ENCODE assay signal across 1 cellular context in the genomic region with DNA sequence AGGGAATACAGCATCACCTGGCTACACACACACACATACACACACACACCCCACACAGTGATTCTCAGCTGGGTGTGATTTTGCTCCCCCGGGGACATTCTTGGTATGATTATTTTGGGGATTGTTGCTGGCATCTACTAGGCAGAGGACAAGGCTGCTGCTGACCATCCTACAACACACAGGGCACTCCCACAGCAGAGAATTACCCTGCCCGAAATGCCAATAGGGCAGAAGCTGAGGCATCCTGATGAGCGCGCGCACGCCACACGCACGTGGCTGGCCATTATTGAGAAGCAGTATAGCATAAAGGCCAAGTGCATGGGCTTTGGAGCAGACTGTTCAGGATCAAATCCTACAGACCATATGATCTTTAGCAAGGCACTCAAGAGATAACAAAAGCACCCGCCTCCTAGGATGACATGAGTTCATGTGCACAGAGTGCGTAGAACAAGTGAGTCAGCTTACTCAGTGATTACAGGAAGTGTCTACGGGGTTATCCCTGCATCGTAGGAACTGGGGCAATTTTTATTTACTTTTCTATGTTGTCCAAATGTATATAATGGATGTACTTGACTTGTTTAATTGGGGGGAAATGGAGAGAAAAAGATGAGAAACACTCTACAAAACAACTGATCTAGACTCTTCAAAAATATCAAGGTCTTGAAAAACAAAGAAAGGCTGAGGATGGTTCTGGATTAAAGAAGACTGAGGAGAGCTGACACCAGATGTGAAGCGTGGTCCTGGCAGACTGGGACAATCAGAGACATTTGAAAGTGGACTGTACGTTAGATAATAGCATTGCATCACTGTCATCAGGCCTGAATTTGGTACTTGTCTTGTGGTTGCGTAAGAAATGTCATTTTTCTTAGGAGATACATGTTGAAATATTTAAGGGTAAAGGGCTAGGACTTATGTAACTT.
TF ChIP-seq lines count a peak whose summit lies in the region.

No MANE protein-coding gene starts in this region.

TF ChIP-seq in HepG2, 621 proteins besides CTCF, POLR2A, EP300 and RAD21 (continued from another document and continues in another):
- TF ChIP-seq HNRNPLL (IDR thresholded peaks at IDR 0.05; ENCODE audit: low read depth, low read length, poor library complexity, severe bottlenecking) (no peak), EZH2 (conservative IDR thresholded peaks at IDR 0.05; ENCODE audit: low read depth, low read length) (no peak), TBL1XR1 (IDR thresholded peaks at IDR 0.05; ENCODE audit: borderline replicate concordance, low read length, partially characterized antibody) (peak; percentile 7), PAX8 (CRISPR knock-in tag; IDR thresholded peaks at IDR 0.05; ENCODE audit: borderline replicate concordance) (no peak), NFE2L2 (IDR thresholded peaks at IDR 0.05; ENCODE audit: low read length) (no peak), ZNF703 (CRISPR knock-in tag; IDR thresholded peaks at IDR 0.05; ENCODE audit: borderline replicate concordance) (no peak), RFX5 (IDR thresholded peaks at IDR 0.05; ENCODE audit: low read depth, low read length) (no peak), SP5 (CRISPR knock-in tag; IDR thresholded peaks at IDR 0.05; ENCODE audit: borderline replicate concordance, low read depth) (peak; percentile 38; the same call in 1 of the 2 replicates), ARHGAP35 (CRISPR knock-in tag; IDR thresholded peaks at IDR 0.05; ENCODE audit: borderline replicate concordance) (no peak), HMG20B (CRISPR knock-in tag; conservative IDR thresholded peaks at IDR 0.05) (no peak), CEBPG (CRISPR knock-in tag; IDR thresholded peaks at IDR 0.05) (peak; percentile 90), ZNF878 (CRISPR knock-in tag; IDR thresholded peaks at IDR 0.05) (0 out of 2 replicates have a peak, but pooled peaks have one; percentile 49), MIXL1 (CRISPR knock-in tag; IDR thresholded peaks at IDR 0.05) (0 out of 2 replicates have a peak, but pooled peaks have one; percentile 24), ZBTB20 (CRISPR knock-in tag; IDR thresholded peaks at IDR 0.05; ENCODE audit: borderline replicate concordance, low read depth) (peak; percentile 96; the same call in 1 of the 2 replicates), BCL6 (CRISPR knock-in tag; IDR thresholded peaks at IDR 0.05) (peak; percentile 81), ZNF7 (CRISPR knock-in tag; IDR thresholded peaks at IDR 0.05) (no peak), ZNF160 (CRISPR knock-in tag; IDR thresholded peaks at IDR 0.05) (no peak), ZNF230 (CRISPR knock-in tag; IDR thresholded peaks at IDR 0.05) (no peak), ZNF83 (CRISPR knock-in tag; IDR thresholded peaks at IDR 0.05; ENCODE audit: borderline replicate concordance) (no peak), FOXK2 (IDR thresholded peaks at IDR 0.05) (no peak), REPIN1 (CRISPR knock-in tag; IDR thresholded peaks at IDR 0.05; ENCODE audit: borderline replicate concordance, low read depth) (no peak), NFYC (CRISPR knock-in tag; IDR thresholded peaks at IDR 0.05) (no peak), RBM39 (IDR thresholded peaks at IDR 0.05; ENCODE audit: low read depth, low read length, poor library complexity, severe bottlenecking) (no peak), MAZ (IDR thresholded peaks at IDR 0.05; ENCODE audit: borderline replicate concordance, low read depth, low read length) (no peak), MAZ (CRISPR knock-in tag; IDR thresholded peaks at IDR 0.05; ENCODE audit: low read depth) (no peak), HDAC1 (CRISPR knock-in tag; IDR thresholded peaks at IDR 0.05) (no peak), SOX5 (CRISPR knock-in tag; IDR thresholded peaks at IDR 0.05; ENCODE audit: borderline replicate concordance) (peak; percentile 80), ZNF326 (CRISPR knock-in tag; IDR thresholded peaks at IDR 0.05; ENCODE audit: borderline replicate concordance) (no peak), ESRRA (CRISPR knock-in tag; IDR thresholded peaks at IDR 0.05; ENCODE audit: low read depth) (no peak), ZNF775 (CRISPR knock-in tag; IDR thresholded peaks at IDR 0.05; ENCODE audit: borderline replicate concordance) (no peak), POGZ (CRISPR knock-in tag; IDR thresholded peaks at IDR 0.05) (no peak), ZKSCAN8 (CRISPR knock-in tag; IDR thresholded peaks at IDR 0.05; ENCODE audit: borderline replicate concordance) (no peak), TCF12 (IDR thresholded peaks at IDR 0.05) (no peak), TCF12 (CRISPR knock-in tag; IDR thresholded peaks at IDR 0.05) (no peak), ZNF121 (CRISPR knock-in tag; IDR thresholded peaks at IDR 0.05) (no peak), KMT2A (CRISPR knock-in tag; IDR thresholded peaks at IDR 0.05) (no peak)
- TF ChIP-seq, protein P1, sequence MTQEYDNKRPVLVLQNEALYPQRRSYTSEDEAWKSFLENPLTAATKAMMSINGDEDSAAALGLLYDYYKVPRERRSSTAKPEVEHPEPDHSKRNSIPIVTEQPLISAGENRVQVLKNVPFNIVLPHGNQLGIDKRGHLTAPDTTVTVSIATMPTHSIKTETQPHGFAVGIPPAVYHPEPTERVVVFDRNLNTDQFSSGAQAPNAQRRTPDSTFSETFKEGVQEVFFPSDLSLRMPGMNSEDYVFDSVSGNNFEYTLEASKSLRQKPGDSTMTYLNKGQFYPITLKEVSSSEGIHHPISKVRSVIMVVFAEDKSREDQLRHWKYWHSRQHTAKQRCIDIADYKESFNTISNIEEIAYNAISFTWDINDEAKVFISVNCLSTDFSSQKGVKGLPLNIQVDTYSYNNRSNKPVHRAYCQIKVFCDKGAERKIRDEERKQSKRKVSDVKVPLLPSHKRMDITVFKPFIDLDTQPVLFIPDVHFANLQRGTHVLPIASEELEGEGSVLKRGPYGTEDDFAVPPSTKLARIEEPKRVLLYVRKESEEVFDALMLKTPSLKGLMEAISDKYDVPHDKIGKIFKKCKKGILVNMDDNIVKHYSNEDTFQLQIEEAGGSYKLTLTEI (CRISPR knock-in tag; conservative IDR thresholded peaks at IDR 0.05), result no peak
- TF ChIP-seq, protein P2, sequence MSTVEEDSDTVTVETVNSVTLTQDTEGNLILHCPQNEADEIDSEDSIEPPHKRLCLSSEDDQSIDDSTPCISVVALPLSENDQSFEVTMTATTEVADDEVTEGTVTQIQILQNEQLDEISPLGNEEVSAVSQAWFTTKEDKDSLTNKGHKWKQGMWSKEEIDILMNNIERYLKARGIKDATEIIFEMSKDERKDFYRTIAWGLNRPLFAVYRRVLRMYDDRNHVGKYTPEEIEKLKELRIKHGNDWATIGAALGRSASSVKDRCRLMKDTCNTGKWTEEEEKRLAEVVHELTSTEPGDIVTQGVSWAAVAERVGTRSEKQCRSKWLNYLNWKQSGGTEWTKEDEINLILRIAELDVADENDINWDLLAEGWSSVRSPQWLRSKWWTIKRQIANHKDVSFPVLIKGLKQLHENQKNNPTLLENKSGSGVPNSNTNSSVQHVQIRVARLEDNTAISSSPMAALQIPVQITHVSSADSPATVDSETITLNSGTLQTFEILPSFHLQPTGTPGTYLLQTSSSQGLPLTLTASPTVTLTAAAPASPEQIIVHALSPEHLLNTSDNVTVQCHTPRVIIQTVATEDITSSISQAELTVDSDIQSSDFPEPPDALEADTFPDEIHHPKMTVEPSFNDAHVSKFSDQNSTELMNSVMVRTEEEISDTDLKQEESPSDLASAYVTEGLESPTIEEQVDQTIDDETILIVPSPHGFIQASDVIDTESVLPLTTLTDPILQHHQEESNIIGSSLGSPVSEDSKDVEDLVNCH (CRISPR knock-in tag; IDR thresholded peaks at IDR 0.05), result no peak
- TF ChIP-seq, protein P3, sequence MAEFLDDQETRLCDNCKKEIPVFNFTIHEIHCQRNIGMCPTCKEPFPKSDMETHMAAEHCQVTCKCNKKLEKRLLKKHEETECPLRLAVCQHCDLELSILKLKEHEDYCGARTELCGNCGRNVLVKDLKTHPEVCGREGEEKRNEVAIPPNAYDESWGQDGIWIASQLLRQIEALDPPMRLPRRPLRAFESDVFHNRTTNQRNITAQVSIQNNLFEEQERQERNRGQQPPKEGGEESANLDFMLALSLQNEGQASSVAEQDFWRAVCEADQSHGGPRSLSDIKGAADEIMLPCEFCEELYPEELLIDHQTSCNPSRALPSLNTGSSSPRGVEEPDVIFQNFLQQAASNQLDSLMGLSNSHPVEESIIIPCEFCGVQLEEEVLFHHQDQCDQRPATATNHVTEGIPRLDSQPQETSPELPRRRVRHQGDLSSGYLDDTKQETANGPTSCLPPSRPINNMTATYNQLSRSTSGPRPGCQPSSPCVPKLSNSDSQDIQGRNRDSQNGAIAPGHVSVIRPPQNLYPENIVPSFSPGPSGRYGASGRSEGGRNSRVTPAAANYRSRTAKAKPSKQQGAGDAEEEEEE (CRISPR knock-in tag; IDR thresholded peaks at IDR 0.05; ENCODE audit: borderline replicate concordance), result no peak
- TF ChIP-seq, protein P4, sequence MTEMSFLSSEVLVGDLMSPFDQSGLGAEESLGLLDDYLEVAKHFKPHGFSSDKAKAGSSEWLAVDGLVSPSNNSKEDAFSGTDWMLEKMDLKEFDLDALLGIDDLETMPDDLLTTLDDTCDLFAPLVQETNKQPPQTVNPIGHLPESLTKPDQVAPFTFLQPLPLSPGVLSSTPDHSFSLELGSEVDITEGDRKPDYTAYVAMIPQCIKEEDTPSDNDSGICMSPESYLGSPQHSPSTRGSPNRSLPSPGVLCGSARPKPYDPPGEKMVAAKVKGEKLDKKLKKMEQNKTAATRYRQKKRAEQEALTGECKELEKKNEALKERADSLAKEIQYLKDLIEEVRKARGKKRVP (CRISPR knock-in tag; IDR thresholded peaks at IDR 0.05), result peak in 1 of 2 experiments; percentile 86; a peak in 2 of 4 replicates
- TF ChIP-seq, protein P5, sequence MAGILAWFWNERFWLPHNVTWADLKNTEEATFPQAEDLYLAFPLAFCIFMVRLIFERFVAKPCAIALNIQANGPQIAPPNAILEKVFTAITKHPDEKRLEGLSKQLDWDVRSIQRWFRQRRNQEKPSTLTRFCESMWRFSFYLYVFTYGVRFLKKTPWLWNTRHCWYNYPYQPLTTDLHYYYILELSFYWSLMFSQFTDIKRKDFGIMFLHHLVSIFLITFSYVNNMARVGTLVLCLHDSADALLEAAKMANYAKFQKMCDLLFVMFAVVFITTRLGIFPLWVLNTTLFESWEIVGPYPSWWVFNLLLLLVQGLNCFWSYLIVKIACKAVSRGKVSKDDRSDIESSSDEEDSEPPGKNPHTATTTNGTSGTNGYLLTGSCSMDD (CRISPR knock-in tag; IDR thresholded peaks at IDR 0.05), result no peak
- TF ChIP-seq, protein P6, sequence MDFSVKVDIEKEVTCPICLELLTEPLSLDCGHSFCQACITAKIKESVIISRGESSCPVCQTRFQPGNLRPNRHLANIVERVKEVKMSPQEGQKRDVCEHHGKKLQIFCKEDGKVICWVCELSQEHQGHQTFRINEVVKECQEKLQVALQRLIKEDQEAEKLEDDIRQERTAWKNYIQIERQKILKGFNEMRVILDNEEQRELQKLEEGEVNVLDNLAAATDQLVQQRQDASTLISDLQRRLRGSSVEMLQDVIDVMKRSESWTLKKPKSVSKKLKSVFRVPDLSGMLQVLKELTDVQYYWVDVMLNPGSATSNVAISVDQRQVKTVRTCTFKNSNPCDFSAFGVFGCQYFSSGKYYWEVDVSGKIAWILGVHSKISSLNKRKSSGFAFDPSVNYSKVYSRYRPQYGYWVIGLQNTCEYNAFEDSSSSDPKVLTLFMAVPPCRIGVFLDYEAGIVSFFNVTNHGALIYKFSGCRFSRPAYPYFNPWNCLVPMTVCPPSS (IDR thresholded peaks at IDR 0.05), result no peak
- TF ChIP-seq, protein P7, sequence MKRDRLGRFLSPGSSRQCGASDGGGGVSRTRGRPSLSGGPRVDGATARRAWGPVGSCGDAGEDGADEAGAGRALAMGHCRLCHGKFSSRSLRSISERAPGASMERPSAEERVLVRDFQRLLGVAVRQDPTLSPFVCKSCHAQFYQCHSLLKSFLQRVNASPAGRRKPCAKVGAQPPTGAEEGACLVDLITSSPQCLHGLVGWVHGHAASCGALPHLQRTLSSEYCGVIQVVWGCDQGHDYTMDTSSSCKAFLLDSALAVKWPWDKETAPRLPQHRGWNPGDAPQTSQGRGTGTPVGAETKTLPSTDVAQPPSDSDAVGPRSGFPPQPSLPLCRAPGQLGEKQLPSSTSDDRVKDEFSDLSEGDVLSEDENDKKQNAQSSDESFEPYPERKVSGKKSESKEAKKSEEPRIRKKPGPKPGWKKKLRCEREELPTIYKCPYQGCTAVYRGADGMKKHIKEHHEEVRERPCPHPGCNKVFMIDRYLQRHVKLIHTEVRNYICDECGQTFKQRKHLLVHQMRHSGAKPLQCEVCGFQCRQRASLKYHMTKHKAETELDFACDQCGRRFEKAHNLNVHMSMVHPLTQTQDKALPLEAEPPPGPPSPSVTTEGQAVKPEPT (CRISPR knock-in tag; IDR thresholded peaks at IDR 0.05; ENCODE audit: low read depth), result no peak
- TF ChIP-seq, protein P8, sequence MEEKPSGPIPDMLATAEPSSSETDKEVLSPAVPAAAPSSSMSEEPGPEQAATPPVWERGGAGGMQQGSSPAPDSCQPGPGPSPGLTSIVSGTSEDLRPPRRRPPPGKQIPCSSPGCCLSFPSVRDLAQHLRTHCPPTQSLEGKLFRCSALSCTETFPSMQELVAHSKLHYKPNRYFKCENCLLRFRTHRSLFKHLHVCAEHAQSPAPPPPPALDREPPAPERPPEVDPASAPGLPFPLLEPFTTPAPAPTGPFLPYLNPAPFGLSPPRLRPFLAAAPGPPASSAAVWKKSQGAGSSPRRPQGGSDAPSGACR (CRISPR knock-in tag; IDR thresholded peaks at IDR 0.05), result no peak
- TF ChIP-seq, protein P9, sequence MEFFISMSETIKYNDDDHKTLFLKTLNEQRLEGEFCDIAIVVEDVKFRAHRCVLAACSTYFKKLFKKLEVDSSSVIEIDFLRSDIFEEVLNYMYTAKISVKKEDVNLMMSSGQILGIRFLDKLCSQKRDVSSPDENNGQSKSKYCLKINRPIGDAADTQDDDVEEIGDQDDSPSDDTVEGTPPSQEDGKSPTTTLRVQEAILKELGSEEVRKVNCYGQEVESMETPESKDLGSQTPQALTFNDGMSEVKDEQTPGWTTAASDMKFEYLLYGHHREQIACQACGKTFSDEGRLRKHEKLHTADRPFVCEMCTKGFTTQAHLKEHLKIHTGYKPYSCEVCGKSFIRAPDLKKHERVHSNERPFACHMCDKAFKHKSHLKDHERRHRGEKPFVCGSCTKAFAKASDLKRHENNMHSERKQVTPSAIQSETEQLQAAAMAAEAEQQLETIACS (CRISPR knock-in tag; IDR thresholded peaks at IDR 0.05), result no peak
